ENCODE assay signal across 8 cellular contexts in the genomic region with DNA sequence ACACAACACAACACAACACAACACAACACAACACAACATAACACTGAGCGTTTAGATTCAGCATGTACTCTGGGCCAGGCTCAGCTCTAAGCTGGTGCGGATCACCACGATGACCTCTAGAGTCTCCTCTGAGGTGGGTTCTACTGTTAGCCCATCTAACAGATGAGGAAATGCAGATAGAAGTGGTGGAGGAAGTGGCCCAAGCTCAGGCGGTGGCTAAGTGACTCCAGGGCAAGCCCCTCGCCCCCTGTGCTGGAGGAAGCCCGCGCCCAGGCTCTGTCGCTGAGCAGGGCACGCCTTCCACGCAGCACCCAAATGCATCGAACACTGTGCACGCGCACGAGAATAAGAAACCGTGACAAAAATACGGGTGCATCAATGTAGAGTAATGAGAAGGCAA. TPM values are rescaled to one million over a fixed set of nuclear protein-coding genes. Genes with fewer than 3 reads are reported as not detected.
A peak's percentile ranks its signal among the peaks of the same experiment; 100 is the strongest.
DNase-seq lines count a peak whose midpoint lies in the region; ATAC-seq, FAIRE-seq and TF ChIP-seq lines count a peak whose summit lies in the region.

No MANE protein-coding gene starts in this region.

- H3K9me3 ChIP-seq in ES-I3 (ENCODE audit: control insufficient read depth, insufficient read depth, low read length): no peaks in the 10 kb centered on the region

- ATAC-seq in HG03571 (IDR thresholded peaks at IDR 0.05; ENCODE audit: unreplicated experiment) (peak; percentile 16), HG02610 (IDR thresholded peaks at IDR 0.05; ENCODE audit: unreplicated experiment) (no peak)

- H3K36me3 Mint-ChIP-seq in brain (no peaks in the 10 kb centered on the region), nephron (ENCODE audit: low read depth) (no peaks in the 10 kb centered on the region)

- peak overlapping the region; percentile 5 to 80 (median 49) for H3K4me3 Mint-ChIP-seq in brain
- H3K4me3 Mint-ChIP-seq in nephron: peak overlapping the region; percentile 54 to 78 (median 67)

- no peak for FAIRE-seq in GM12892 (lab: Jason Lieb, UNC)

- TF ChIP-seq CTCF in brain (conservative IDR thresholded peaks at IDR 0.05) (no peak), nephron (IDR thresholded peaks at IDR 0.05; ENCODE audit: unreplicated experiment in 3 of 3) (no peak)

- H3K9me3 Mint-ChIP-seq in brain (peaks cover 0 to under 1% (median 0%) of the 10 kb centered on the region in 5 experiments), nephron (no peaks in the 10 kb centered on the region)

- no peak for TF ChIP-seq POLR2A in GM12892 (IDR thresholded peaks at IDR 0.05; ENCODE audit: low read depth, low read length)

- H3K36me3 ChIP-seq in ES-I3 (ENCODE audit: insufficient read depth, low read length): no peaks in the 10 kb centered on the region

- DNase-seq in activated CD4-positive, CD25-positive, alpha-beta regulatory T cell treated with anti-CD3 and anti-CD28 coated beads, Interleukin-2, amount 50 U/mL, for 72 hours: no peak
- DNase-seq in LoVo (ENCODE audit: low spot score) (no peak), GM12892 (ENCODE audit: insufficient read length) (no peak)

- H3K4me1 ChIP-seq in ES-I3 (ENCODE audit: insufficient read depth, low read length): peaks cover 4% of the 10 kb centered on the region; the same call in 1 of the 2 replicates

- H3K27me3 Mint-ChIP-seq in brain (peaks cover 17% of the 10 kb centered on the region), nephron (ENCODE audit: low read depth) (peaks cover 32% of the 10 kb centered on the region)

- peak overlapping the region; percentile 47; the same call in 1 of the 2 replicates for H3K9ac ChIP-seq in ES-I3 (ENCODE audit: low read depth, low read length)

- H3K27ac Mint-ChIP-seq in brain (peak overlapping the region in 2 of 5 experiments; percentile 19 to 94), nephron (peak overlapping the region in 2 of 3 experiments; percentile 25 to 44)

- H3K4me1 Mint-ChIP-seq in brain: peaks cover 42% of the 10 kb centered on the region
- H3K4me1 Mint-ChIP-seq in nephron: peaks cover 39% of the 10 kb centered on the region

RNA-seq across cellular contexts. Expression of gene CDKN2AIP, which starts 45.3 kb away (rescaled TPM):
- polyA plus RNA-seq in brain (ENCODE audit: insufficient read depth, low read depth, low replicate concordance): 5.3 TPM
- polyA plus RNA-seq in GM12892 (2012; ENCODE audit: missing spikeins): 13.3 TPM
